Comparison of ENCODE assay signal across 29 cellular contexts in genomic region chr9:69132391-69132790, GRCh38. TPM values are rescaled to one million over a fixed set of nuclear protein-coding genes. Genes with fewer than 3 reads are reported as not detected.
DNase-seq lines count a peak whose midpoint lies in the region; ATAC-seq, FAIRE-seq and TF ChIP-seq lines count a peak whose summit lies in the region.
"Had no signal": no experiment of that assay in that cellular context is flagged by ENCODE, and none has a peak within 500 bp of the region (broad histone marks: within the 10 kb centered on the region; RNA-seq: fewer than 3 reads in every experiment).

No MANE protein-coding gene starts in this region.

- peaks cover 4% of the 10 kb centered on the region for H3K9me1 ChIP-seq in keratinocyte (ENCODE audit: control insufficient read depth, extremely low read depth, insufficient read depth, low read length)

- H3K9me3 ChIP-seq in astrocyte (ENCODE audit: insufficient read depth, low read depth, low read length): no peaks in the 10 kb centered on the region
- H3K9me3 ChIP-seq in keratinocyte (ENCODE audit: control insufficient read depth, low read depth, low read length): no peaks in the 10 kb centered on the region
- H3K9me3 ChIP-seq in smooth muscle cell (replicated peaks; ENCODE audit: low read depth): no peaks in the 10 kb centered on the region

- FAIRE-seq in astrocyte (lab: Jason Lieb, UNC) (no peak), keratinocyte (lab: Jason Lieb, UNC) (no peak)
- FAIRE-seq: G401.6, islet of Langerhans, urothelium cell line had no signal

- H3K9me3 Mint-ChIP-seq in GM23338 (no peaks in the 10 kb centered on the region), astrocyte (ENCODE audit: unreplicated experiment) (peaks cover 2% of the 10 kb centered on the region)
- H3K9me3 Mint-ChIP-seq: activated CD8-positive, alpha-beta T cell treated with anti-CD3 and anti-CD28 coated beads for 36 hours; activated T-cell treated with anti-CD3 and anti-CD28 coated beads, Interleukin-2, amount 50 U/mL, for 24 hours had no signal

- peaks cover 5% of the 10 kb centered on the region; the same call in 1 of the 2 replicates for H3K36me3 ChIP-seq in GM23338 (ENCODE audit: insufficient read depth)
- H3K36me3 ChIP-seq in astrocyte (ENCODE audit: insufficient read depth, low read length): no peaks in the 10 kb centered on the region
- H3K36me3 ChIP-seq in keratinocyte (ENCODE audit: control insufficient read depth in 2 of 2, extremely low read depth in 1 of 2, insufficient read depth in 2 of 2, low read length in 2 of 2): peaks cover 3 to 4% of the 10 kb centered on the region in 2 experiments
- no peaks in the 10 kb centered on the region for H3K36me3 ChIP-seq in smooth muscle cell (ENCODE audit: low read depth)

- H3F3A ChIP-seq in GM23338 (replicated peaks; ENCODE audit: low read depth) (0 out of 2 replicates have a peak, but pooled peaks cover 7% of the 10 kb centered on the region), smooth muscle cell (ENCODE audit: low read depth) (peaks cover 7% of the 10 kb centered on the region)

- no peak overlapping the region for H3K4me3 Mint-ChIP-seq in GM23338
- no peak overlapping the region for H3K4me3 Mint-ChIP-seq in astrocyte (ENCODE audit: unreplicated experiment)
- H3K4me3 Mint-ChIP-seq: activated CD8-positive, alpha-beta T cell treated with anti-CD3 and anti-CD28 coated beads for 36 hours; activated T-cell treated with anti-CD3 and anti-CD28 coated beads, Interleukin-2, amount 50 U/mL, for 24 hours had no signal

- dilution Hi-C loops in keratinocyte (cut with MboI; ENCODE audit: extremely low pct_ligation_motif_present, low sequenced_read_pairs): no loop called here

- TF ChIP-seq CTCF in GM23338 (conservative IDR thresholded peaks at IDR 0.05; ENCODE audit: low read depth in 2 of 2) (no peak), astrocyte (IDR thresholded peaks at IDR 0.05; ENCODE audit: insufficient read depth, low read depth, low read length) (no peak), keratinocyte (optimal IDR thresholded peaks at IDR 0.05 in 1 of 3, IDR thresholded peaks at IDR 0.05 in 1 of 3, conservative IDR thresholded peaks at IDR 0.05 in 1 of 3; ENCODE audit: extremely low read depth in 1 of 3, insufficient read depth in 2 of 3, low read length in 3 of 3) (no peak), smooth muscle cell (IDR thresholded peaks at IDR 0.05; ENCODE audit: borderline replicate concordance, insufficient read depth, poor library complexity, severe bottlenecking) (no peak)

- H4K20me1 ChIP-seq in GM23338 (replicated peaks; ENCODE audit: insufficient read depth): peaks cover 17% of the 10 kb centered on the region
- no peaks in the 10 kb centered on the region for H4K20me1 ChIP-seq in astrocyte (ENCODE audit: insufficient read depth, low read length)
- H4K20me1 ChIP-seq in keratinocyte (ENCODE audit: control insufficient read depth, extremely low read depth, insufficient read depth, low read length): peaks cover 3% of the 10 kb centered on the region
- H4K20me1 ChIP-seq in smooth muscle cell (ENCODE audit: low read depth): peaks cover 4% of the 10 kb centered on the region

- H2AFZ ChIP-seq in GM23338: no peak overlapping the region
- no peak overlapping the region for H2AFZ ChIP-seq in astrocyte (ENCODE audit: low read depth, low read length)
- no peak overlapping the region for H2AFZ ChIP-seq in keratinocyte (ENCODE audit: control insufficient read depth, low read length)
- H2AFZ ChIP-seq in smooth muscle cell (ENCODE audit: low read depth): no peak overlapping the region

- peak overlapping the region; percentile 69; the same call in 1 of the 2 replicates for H3K27ac ChIP-seq in GM23338 (ENCODE audit: low read depth)
- H3K27ac ChIP-seq in astrocyte (ENCODE audit: low read depth, low read length): no peak overlapping the region
- H3K27ac ChIP-seq in keratinocyte (ENCODE audit: control insufficient read depth, insufficient read depth, low read length): peak overlapping the region; percentile 89
- H3K27ac ChIP-seq in smooth muscle cell (ENCODE audit: low read depth): peak overlapping the region; percentile 72
- H3K27ac ChIP-seq: KMS-11 had no signal

- H3K9me2 ChIP-seq in GM23338 (ENCODE audit: insufficient read depth): no peaks in the 10 kb centered on the region

- ATAC-seq in GM23338 (no peak), GM19324 (IDR thresholded peaks at IDR 0.05; ENCODE audit: low FRiP score, unreplicated experiment) (no peak), HG02938 (IDR thresholded peaks at IDR 0.05; ENCODE audit: unreplicated experiment) (no peak)
- ATAC-seq: activated CD8-positive, alpha-beta T cell treated with anti-CD3 and anti-CD28 coated beads for 36 hours had no signal

- H3K27me3 Mint-ChIP-seq in GM23338 (ENCODE audit: insufficient read depth, low read depth, poor library complexity) (peaks cover 2% of the 10 kb centered on the region), astrocyte (ENCODE audit: low read depth, unreplicated experiment) (peaks cover 2% of the 10 kb centered on the region)
- H3K27me3 Mint-ChIP-seq: activated CD8-positive, alpha-beta T cell treated with anti-CD3 and anti-CD28 coated beads for 36 hours; activated T-cell treated with anti-CD3 and anti-CD28 coated beads, Interleukin-2, amount 50 U/mL, for 24 hours had no signal

- H3K4me1 ChIP-seq in GM23338 (ENCODE audit: insufficient read depth) (peaks cover 55% of the 10 kb centered on the region), astrocyte (ENCODE audit: insufficient read depth, low read length) (peaks cover 19% of the 10 kb centered on the region), keratinocyte (ENCODE audit: control insufficient read depth, extremely low read depth, insufficient read depth, low read length) (peaks cover 30% of the 10 kb centered on the region), smooth muscle cell (ENCODE audit: low read depth) (peaks cover 17% of the 10 kb centered on the region)

- 94% methylated on average over 4 of the region's 4 CpGs for WGBS in smooth muscle cell (ENCODE audit: low lambda C conversion rate)

- DNase-seq in GM23338 (ENCODE audit: low spot score): no peak
- DNase-seq in astrocyte (ENCODE audit: low read depth): no peak
- DNase-seq in keratinocyte (ENCODE audit: low read depth, low spot score): no peak
- DNase-seq in smooth muscle cell (lab: John Stamatoyannopoulos, UW; ENCODE audit: unreplicated experiment): no peak
- no peak for DNase-seq in OCI-M1 (lab: John Stamatoyannopoulos, UW)
- no peak for DNase-seq in activated CD4-positive, alpha-beta T cell treated with anti-CD3 and anti-CD28 coated beads, Interleukin-2, amount 50 U/mL, for 48 hours
- DNase-seq: activated CD4-positive, CD25-positive, alpha-beta regulatory T cell; activated CD8-positive, alpha-beta T cell treated with anti-CD3 and anti-CD28 coated beads for 36 hours; activated naive CD4-positive, alpha-beta T cell; activated T-cell treated with anti-CD3 and anti-CD28 coated beads, Interleukin-2, amount 50 U/mL, for 24 hours; amniotic stem cell; DMS153; foreskin melanocyte; hypothalamus; MV-4-11; NCI-H1694 treated with DMSO at 0.1 percent for 48 hours; NCI-H2171 treated with DMSO at 0.1 percent for 48 hours; NCI-H526 treated with DMSO at 0.1 percent for 48 hours; occipital lobe; retina; Right ventricle myocardium superior; SW 1271 had no signal

- H3K27ac Mint-ChIP-seq in GM23338: peak overlapping the region; percentile 8; the same call in 1 of the 2 replicates
- no peak overlapping the region for H3K27ac Mint-ChIP-seq in astrocyte (ENCODE audit: unreplicated experiment)
- H3K27ac Mint-ChIP-seq: activated CD8-positive, alpha-beta T cell treated with anti-CD3 and anti-CD28 coated beads for 36 hours; activated T-cell treated with anti-CD3 and anti-CD28 coated beads, Interleukin-2, amount 50 U/mL, for 24 hours had no signal

- no peak overlapping the region for H3K4me2 ChIP-seq in GM23338
- peak overlapping the region; percentile 51 for H3K4me2 ChIP-seq in astrocyte (ENCODE audit: low read length)
- H3K4me2 ChIP-seq in keratinocyte (ENCODE audit: control insufficient read depth, extremely low read depth, insufficient read depth, low read depth, low read length): peak overlapping the region; percentile 86
- H3K4me2 ChIP-seq in smooth muscle cell: no peak overlapping the region
- H3K4me2 ChIP-seq: KMS-11 had no signal

- no peaks in the 10 kb centered on the region for H3K27me3 ChIP-seq in GM23338 (ENCODE audit: insufficient read depth)
- H3K27me3 ChIP-seq in astrocyte (ENCODE audit: insufficient read depth, low read length): no peaks in the 10 kb centered on the region
- no peaks in the 10 kb centered on the region for H3K27me3 ChIP-seq in keratinocyte (ENCODE audit: control insufficient read depth, extremely low read depth, insufficient read depth, low read length)
- H3K27me3 ChIP-seq in smooth muscle cell (ENCODE audit: low read depth): no peaks in the 10 kb centered on the region

- H3K4me3 ChIP-seq in GM23338 (no peak overlapping the region), astrocyte (ENCODE audit: insufficient read depth, low read depth, low read length) (no peak overlapping the region), keratinocyte (ENCODE audit: control insufficient read depth in 2 of 3, extremely low read depth in 1 of 3, insufficient read depth in 2 of 3, low read depth in 1 of 3, low read length in 3 of 3) (no peak overlapping the region), smooth muscle cell (no peak overlapping the region)
- H3K4me3 ChIP-seq: lung had no signal

- H3K79me2 ChIP-seq in GM23338 (replicated peaks; ENCODE audit: insufficient read depth) (peaks cover 88% of the 10 kb centered on the region), astrocyte (ENCODE audit: insufficient read depth, low read length) (no peaks in the 10 kb centered on the region), keratinocyte (ENCODE audit: control insufficient read depth, insufficient read depth, low read length) (peaks cover 28% of the 10 kb centered on the region), smooth muscle cell (ENCODE audit: low read depth) (no peaks in the 10 kb centered on the region)

- H3K36me3 Mint-ChIP-seq in GM23338 (ENCODE audit: low read depth) (peaks cover 21% of the 10 kb centered on the region), astrocyte (ENCODE audit: low read depth, unreplicated experiment) (peaks cover 4% of the 10 kb centered on the region)

- H3K9ac ChIP-seq in astrocyte (ENCODE audit: low read length) (no peak overlapping the region), keratinocyte (ENCODE audit: control insufficient read depth, extremely low read depth, insufficient read depth, low read length) (peak overlapping the region; percentile 66), smooth muscle cell (ENCODE audit: low read depth) (no peak overlapping the region)
- H3K9ac ChIP-seq: KMS-11 had no signal

- H3K4me1 Mint-ChIP-seq in GM23338 (peaks cover 55% of the 10 kb centered on the region), astrocyte (ENCODE audit: low read depth, unreplicated experiment) (peaks cover 27% of the 10 kb centered on the region)

RNA-seq across cellular contexts. Expression of gene TJP2, which starts 41.7 kb away (rescaled TPM):
- 176 and 234 TPM in 2 replicates for total RNA-seq in GM23338 (2014; rRNA removed; shearing (Covaris generic))
- 34.9 and 37.6 TPM in 2 replicates for polyA plus RNA-seq in GM23338 (2016; fragmentation: Nextera tagmentation; extraction: Ambion mirVana)
- 34.8 and 39.6 TPM in 2 replicates for total RNA-seq in astrocyte
- polyA plus RNA-seq in keratinocyte: 34.9 to 74.8 TPM (median 65.5 TPM) in 3 replicates
- 80.3 TPM for polyA plus RNA-seq in keratinocyte (2011; ENCODE audit: low read depth)
- 29.8 and 43.8 TPM in 2 replicates for polyA plus RNA-seq in keratinocyte (2011; cell fraction: cytosol; rRNA removed)
- 81.2 and 90.1 TPM in 2 replicates for polyA plus RNA-seq in keratinocyte (2011; cell fraction: nucleus; rRNA removed)
- polyA plus RNA-seq in keratinocyte (2012; ENCODE audit: low replicate concordance): 69.1 and 83.8 TPM in 2 replicates
- polyA minus RNA-seq in keratinocyte: 26.5 to 64.6 TPM (median 29.1 TPM) in 3 replicates
- polyA minus RNA-seq in keratinocyte (2011; cell fraction: cytosol; rRNA and poly(A)+ RNA removed): 45.5 TPM
- polyA minus RNA-seq in keratinocyte (2011; cell fraction: nucleus; rRNA and poly(A)+ RNA removed): 70.3 and 120 TPM in 2 replicates
- total RNA-seq in smooth muscle cell: 48.4 and 49.9 TPM in 2 replicates
- polyA plus RNA-seq in smooth muscle cell: 14.9 and 47.5 TPM in 2 replicates

Comparison
In these comparisons a context has a peak if more than half of its experiments do, and no peak if none do; other contexts are left out.
1. H3K4me2 ChIP-seq: peak in astrocyte (single experiment) and keratinocyte (single experiment); none in GM23338 (single experiment) and smooth muscle cell (single experiment).